ENCODE assay signal across 6 cellular contexts in the genomic region with DNA sequence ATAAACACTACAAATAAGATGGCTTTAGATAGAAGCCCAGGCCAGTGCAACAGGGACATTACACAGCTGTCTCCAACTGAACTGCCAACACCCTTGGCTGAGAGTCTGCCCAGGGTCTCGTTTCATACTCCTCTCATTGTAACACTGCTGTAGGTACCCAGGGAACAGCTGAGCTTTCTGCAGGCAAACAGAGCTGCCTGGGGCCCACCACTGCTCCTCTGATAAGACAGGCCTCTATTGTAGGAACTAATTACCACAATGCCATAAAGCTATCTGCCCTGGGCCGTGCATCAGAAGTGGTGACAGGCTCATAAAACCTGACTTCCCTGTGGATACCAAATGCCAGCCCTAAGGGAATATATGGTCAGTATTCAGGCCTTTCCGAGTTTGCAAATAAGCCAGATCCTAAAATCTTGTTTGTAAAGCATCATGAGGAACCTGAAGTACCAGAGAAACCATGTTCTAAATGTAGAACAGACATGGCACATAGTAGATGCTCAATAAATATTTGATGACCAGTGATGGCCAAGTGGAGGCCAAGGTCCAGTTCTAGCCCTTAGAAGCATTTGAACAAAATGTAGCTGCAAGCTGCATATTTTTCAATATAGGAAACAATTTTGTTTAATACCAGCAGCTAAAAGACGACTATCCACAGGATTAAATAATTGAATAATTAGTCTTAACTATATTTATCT.
"Had no signal": no experiment of that assay in that cellular context is flagged by ENCODE, and none has a peak within 500 bp of the region (broad histone marks: within the 10 kb centered on the region; RNA-seq: fewer than 3 reads in every experiment).

No MANE protein-coding gene starts in this region.

- H3K9me3 ChIP-seq: body of pancreas, right lobe of liver had no signal

- H3K4me1 ChIP-seq: body of pancreas, left lung, right lobe of liver had no signal

- H3K27ac ChIP-seq: body of pancreas, left lung, right lobe of liver had no signal

- H3K36me3 ChIP-seq: left lung, right lobe of liver had no signal

- DNase-seq: amniotic stem cell; left lung; stimulated activated CD4-positive, alpha-beta T cell treated with anti-CD3 and anti-CD28 coated beads, Interleukin-2, amount 100 ng/mL, for 24 hours; stimulated activated naive CD4-positive, alpha-beta T cell treated with Interleukin-2 at 50 U/mL for 16 hours had no signal

- H3K4me3 ChIP-seq: body of pancreas, left lung, right lobe of liver had no signal

- H3K27me3 ChIP-seq: body of pancreas, right lobe of liver had no signal
